38 cellular contexts compared by ENCODE assay signal in genomic region chr12:123678981-123679380, GRCh38.
"Had no signal": no experiment of that assay in that cellular context is flagged by ENCODE, and none has a peak within 500 bp of the region (broad histone marks: within the 10 kb centered on the region; RNA-seq: fewer than 3 reads in every experiment).

No MANE protein-coding gene starts in this region.

- H3K27me3 ChIP-seq: adrenal gland, ascending aorta, body of pancreas, brain microvascular endothelial cell, breast epithelium, cardiac muscle cell had no signal

- H3K27ac ChIP-seq: adrenal gland, ascending aorta, body of pancreas, brain microvascular endothelial cell, breast epithelium, cardiac muscle cell had no signal

- H3K27ac Mint-ChIP-seq: activated naive CD4-positive, alpha-beta T cell treated with anti-CD3 and anti-CD28 coated beads for 36 hours; activated naive CD4-positive, alpha-beta T cell treated with anti-CD3 and anti-CD28 coated beads, Interleukin-2, amount 10 ng/mL, durations not matched to agents 7 days and 5 days; activated naive CD4-positive, alpha-beta T cell treated with anti-CD3 and anti-CD28 coated beads, Interleukin-2, amount 50 U/mL, for 24 hours; activated naive CD4-positive, alpha-beta T cell treated with anti-CD3 and anti-CD28 coated beads, Interleukin-2, amount 50 U/mL, for 72 hours; activated naive CD8-positive, alpha-beta T cell; activated naive CD8-positive, alpha-beta T cell treated with anti-CD3 and anti-CD28 coated beads for 36 hours; activated naive CD8-positive, alpha-beta T cell treated with anti-CD3 and anti-CD28 coated beads, Interleukin-2, amount 10 ng/mL, durations not matched to agents 7 days and 5 days; activated naive CD8-positive, alpha-beta T cell treated with anti-CD3 and anti-CD28 coated beads, Interleukin-2, amount 50 U/mL, for 24 hours; activated T-cell treated with anti-CD3 and anti-CD28 coated beads, Interleukin-2, amount 50 U/mL, for 24 hours; activated T-cell treated with anti-CD3 and anti-CD28 coated beads, Interleukin-2, amount 50 U/mL, for 72 hours; activated T-helper 1 cell treated with anti-CD3 and anti-CD28 coated beads, Interleukin-12 subunit alpha, Interleukin-12 subunit beta, Interleukin-2, Interleukin-4 antibody, amounts not matched to agents 30 ng/mL and 10 ng/mL and 1 ng/mL, durations not matched to agents 14 hours and 24 hours and 36 hours; activated T-helper 17 cell treated with anti-CD3 and anti-CD28 coated beads, Interleukin-2, amount 50 U/mL, for 72 hours; activated T-helper 2 cell treated with anti-CD3 and anti-CD28 coated beads, Interferon-gamma antibody, Interleukin-2, Interleukin-4, amounts not matched to agents 10 μg/mL and 5 μg/mL and 100 μg/mL, durations not matched to agents 14 hours and 24 hours and 36 hours; brain had no signal

- H3K4me1 Mint-ChIP-seq: activated naive CD4-positive, alpha-beta T cell treated with anti-CD3 and anti-CD28 coated beads, Interleukin-2, amount 50 U/mL, for 24 hours; activated T-helper 17 cell treated with anti-CD3 and anti-CD28 coated beads, Interleukin-2, amount 50 U/mL, for 72 hours; brain had no signal

- H3K4me3 Mint-ChIP-seq: activated naive CD4-positive, alpha-beta T cell treated with anti-CD3 and anti-CD28 coated beads for 36 hours; activated naive CD4-positive, alpha-beta T cell treated with anti-CD3 and anti-CD28 coated beads, Interleukin-2, amount 10 ng/mL, durations not matched to agents 7 days and 5 days; activated naive CD4-positive, alpha-beta T cell treated with anti-CD3 and anti-CD28 coated beads, Interleukin-2, amount 50 U/mL, for 24 hours; activated naive CD8-positive, alpha-beta T cell; activated naive CD8-positive, alpha-beta T cell treated with anti-CD3 and anti-CD28 coated beads for 36 hours; activated naive CD8-positive, alpha-beta T cell treated with anti-CD3 and anti-CD28 coated beads, Interleukin-2, amount 10 ng/mL, durations not matched to agents 7 days and 5 days; activated naive CD8-positive, alpha-beta T cell treated with anti-CD3 and anti-CD28 coated beads, Interleukin-2, amount 50 U/mL, for 24 hours; activated T-cell treated with anti-CD3 and anti-CD28 coated beads, Interleukin-2, amount 50 U/mL, for 24 hours; activated T-cell treated with anti-CD3 and anti-CD28 coated beads, Interleukin-2, amount 50 U/mL, for 4 hours; activated T-cell treated with anti-CD3 and anti-CD28 coated beads, Interleukin-2, amount 50 U/mL, for 72 hours; activated T-helper 1 cell treated with anti-CD3 and anti-CD28 coated beads, Interleukin-12 subunit alpha, Interleukin-12 subunit beta, Interleukin-2, Interleukin-4 antibody, amounts not matched to agents 30 ng/mL and 10 ng/mL and 1 ng/mL, durations not matched to agents 14 hours and 24 hours and 36 hours; activated T-helper 17 cell treated with anti-CD3 and anti-CD28 coated beads, Interleukin-2, amount 50 U/mL, for 72 hours; brain; central memory CD8-positive, alpha-beta T cell had no signal

- H3K4me3 ChIP-seq: adrenal gland, ascending aorta, body of pancreas, breast epithelium, cardiac muscle cell had no signal

- ATAC-seq: activated naive CD4-positive, alpha-beta T cell treated with anti-CD3 and anti-CD28 coated beads, Interleukin-2, amount 50 U/mL, for 72 hours; activated naive CD8-positive, alpha-beta T cell treated with anti-CD3 and anti-CD28 coated beads, Interleukin-2, amount 50 U/mL, for 24 hours; activated T-cell treated with anti-CD3 and anti-CD28 coated beads, Interleukin-2, amount 50 U/mL, for 4 hours; activated T-cell treated with anti-CD3 and anti-CD28 coated beads, Interleukin-2, amount 50 U/mL, for 72 hours; activated T-helper 17 cell treated with anti-CD3 and anti-CD28 coated beads, Interleukin-2, amount 50 U/mL, for 72 hours; body of pancreas had no signal

- H3K4me1 ChIP-seq: adrenal gland, ascending aorta, body of pancreas, breast epithelium had no signal

- H3K27me3 Mint-ChIP-seq: activated naive CD4-positive, alpha-beta T cell treated with anti-CD3 and anti-CD28 coated beads, Interleukin-2, amount 10 ng/mL, durations not matched to agents 7 days and 5 days; activated naive CD4-positive, alpha-beta T cell treated with anti-CD3 and anti-CD28 coated beads, Interleukin-2, amount 50 U/mL, for 24 hours; activated naive CD8-positive, alpha-beta T cell; activated naive CD8-positive, alpha-beta T cell treated with anti-CD3 and anti-CD28 coated beads for 36 hours; activated naive CD8-positive, alpha-beta T cell treated with anti-CD3 and anti-CD28 coated beads, Interleukin-2, amount 10 ng/mL, durations not matched to agents 7 days and 5 days; activated naive CD8-positive, alpha-beta T cell treated with anti-CD3 and anti-CD28 coated beads, Interleukin-2, amount 50 U/mL, for 24 hours; activated T-cell treated with anti-CD3 and anti-CD28 coated beads, Interleukin-2, amount 50 U/mL, for 24 hours; activated T-helper 17 cell treated with anti-CD3 and anti-CD28 coated beads, Interleukin-2, amount 50 U/mL, for 72 hours; brain; central memory CD8-positive, alpha-beta T cell had no signal

- H3K36me3 Mint-ChIP-seq: activated naive CD4-positive, alpha-beta T cell treated with anti-CD3 and anti-CD28 coated beads, Interleukin-2, amount 50 U/mL, for 72 hours had no signal

- H3K9me3 ChIP-seq: adrenal gland, ascending aorta, body of pancreas, breast epithelium had no signal

- DNase-seq: activated effector memory CD4-positive, alpha-beta T cell treated with anti-CD3 and anti-CD28 coated beads, Interleukin-2, amount 50 U/mL, for 16 hours; activated effector memory CD4-positive, alpha-beta T cell treated with Interleukin-2 at 50 U/mL for 16 hours; activated gamma-delta T cell; activated gamma-delta T cell treated with Interleukin-2 at 50 U/mL for 16 hours; activated naive CD4-positive, alpha-beta T cell; activated naive CD4-positive, alpha-beta T cell treated with anti-CD3 and anti-CD28 coated beads for 36 hours; activated naive CD4-positive, alpha-beta T cell treated with anti-CD3 and anti-CD28 coated beads, Interleukin-2, amount 10 ng/mL, durations not matched to agents 7 days and 5 days; activated naive CD4-positive, alpha-beta T cell treated with anti-CD3 and anti-CD28 coated beads, Interleukin-2, amount 50 U/mL, for 16 hours; activated naive CD4-positive, alpha-beta T cell treated with Interleukin-2 at 50 U/mL for 16 hours; activated naive CD8-positive, alpha-beta T cell treated with anti-CD3 and anti-CD28 coated beads for 36 hours; activated naive CD8-positive, alpha-beta T cell treated with anti-CD3 and anti-CD28 coated beads, Interleukin-2, amount 10 ng/mL, durations not matched to agents 7 days and 5 days; activated naive CD8-positive, alpha-beta T cell treated with anti-CD3 and anti-CD28 coated beads, Interleukin-2, amount 50 U/mL, for 24 hours; activated T-cell treated with anti-CD3 and anti-CD28 coated beads, Interleukin-2, amount 50 U/mL, for 1 hour; activated T-cell treated with anti-CD3 and anti-CD28 coated beads, Interleukin-2, amount 50 U/mL, for 24 hours; activated T-cell treated with anti-CD3 and anti-CD28 coated beads, Interleukin-2, amount 50 U/mL, for 4 hours; activated T-cell treated with anti-CD3 and anti-CD28 coated beads, Interleukin-2, amount 50 U/mL, for 48 hours; activated T-cell treated with anti-CD3 and anti-CD28 coated beads, Interleukin-2, amount 50 U/mL, for 72 hours; amniotic stem cell; amygdala; anterior cingulate cortex; aorta; body of pancreas; brain microvascular endothelial cell; caudate nucleus; central memory CD4-positive, alpha-beta T cell; cerebellar nuclear complex had no signal
